1 cellular context compared by ENCODE assay signal in the genomic region with DNA sequence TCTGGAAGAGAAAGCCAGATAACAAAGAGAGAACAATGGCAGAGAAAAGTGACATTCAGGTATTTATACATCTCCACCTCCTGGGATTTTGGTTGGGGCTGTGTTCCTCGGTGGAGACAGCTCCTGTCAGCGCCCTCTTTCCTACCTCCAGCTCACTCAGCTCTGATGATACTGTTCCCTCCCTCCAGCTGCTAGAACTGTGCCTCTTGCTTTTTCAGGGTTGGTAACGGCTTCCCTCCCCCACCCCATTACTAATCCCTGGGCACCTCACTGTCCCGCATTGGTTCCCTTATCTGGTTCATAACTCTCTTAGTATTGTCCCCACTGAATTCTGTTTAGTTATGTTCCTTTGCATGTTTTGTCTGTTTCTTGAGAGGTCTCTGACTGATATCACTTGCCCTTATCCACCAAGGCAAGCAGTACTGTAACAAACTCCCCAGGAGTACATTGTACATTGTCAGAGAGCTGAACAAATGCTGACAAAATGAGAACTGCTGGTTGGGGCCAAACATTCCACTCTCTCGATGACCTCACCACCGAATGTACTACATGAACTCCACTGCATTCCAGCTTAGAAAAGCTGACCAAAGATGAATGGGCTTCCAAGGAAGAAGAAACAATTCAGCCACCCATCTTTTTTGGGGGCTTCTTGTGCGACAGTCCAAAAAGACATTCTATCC.
TF ChIP-seq lines count a peak whose summit lies in the region.

No MANE protein-coding gene starts in this region.

TF ChIP-seq in GM23338, 12 proteins besides CTCF, POLR2A, EP300 and RAD21 (continued from another document):
- TF ChIP-seq, protein P1, sequence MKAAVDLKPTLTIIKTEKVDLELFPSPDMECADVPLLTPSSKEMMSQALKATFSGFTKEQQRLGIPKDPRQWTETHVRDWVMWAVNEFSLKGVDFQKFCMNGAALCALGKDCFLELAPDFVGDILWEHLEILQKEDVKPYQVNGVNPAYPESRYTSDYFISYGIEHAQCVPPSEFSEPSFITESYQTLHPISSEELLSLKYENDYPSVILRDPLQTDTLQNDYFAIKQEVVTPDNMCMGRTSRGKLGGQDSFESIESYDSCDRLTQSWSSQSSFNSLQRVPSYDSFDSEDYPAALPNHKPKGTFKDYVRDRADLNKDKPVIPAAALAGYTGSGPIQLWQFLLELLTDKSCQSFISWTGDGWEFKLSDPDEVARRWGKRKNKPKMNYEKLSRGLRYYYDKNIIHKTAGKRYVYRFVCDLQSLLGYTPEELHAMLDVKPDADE (IDR thresholded peaks at IDR 0.05): no peak
- no peak for TF ChIP-seq NANOG (IDR thresholded peaks at IDR 0.05; ENCODE audit: borderline replicate concordance)
